Comparison of ENCODE assay signal across 19 cellular contexts in genomic region chr2:24117902-24118301, GRCh38.
"Had no signal": no experiment of that assay in that cellular context is flagged by ENCODE, and none has a peak within 500 bp of the region (broad histone marks: within the 10 kb centered on the region; RNA-seq: fewer than 3 reads in every experiment).

No MANE protein-coding gene starts in this region.

- H3K4me3 ChIP-seq: esophagus muscularis mucosa, heart right ventricle, right atrium auricular region, tibial nerve had no signal

- ATAC-seq: foreskin keratinocyte, heart right ventricle, natural killer cell had no signal

- DNase-seq: activated CD4-positive, alpha-beta memory T cell treated with anti-CD3 and anti-CD28 coated beads for 36 hours; activated CD4-positive, alpha-beta T cell treated with anti-CD3 and anti-CD28 coated beads, Interleukin-2, amount 10 ng/mL, durations not matched to agents 24 days and 14 days; activated CD8-positive, alpha-beta memory T cell treated with anti-CD3 and anti-CD28 coated beads, Interleukin-2, amount 50 U/mL, for 4 hours; activated gamma-delta T cell; activated naive CD4-positive, alpha-beta T cell treated with anti-CD3 and anti-CD28 coated beads, Interleukin-2, amount 10 ng/mL, durations not matched to agents 7 days and 5 days; activated naive CD8-positive, alpha-beta T cell treated with anti-CD3 and anti-CD28 coated beads, Interleukin-2, amount 10 ng/mL, durations not matched to agents 7 days and 5 days; activated T-cell treated with anti-CD3 and anti-CD28 coated beads, Interleukin-2, amount 50 U/mL, for 1 hour; amniotic stem cell; brain microvascular endothelial cell; caudate nucleus; cortex of kidney; heart right ventricle; midbrain; natural killer cell; stimulated activated naive CD4-positive, alpha-beta T cell had no signal

- H3K27me3 ChIP-seq: brain microvascular endothelial cell, esophagus muscularis mucosa, foreskin keratinocyte, heart right ventricle, right atrium auricular region, tibial nerve had no signal

- H3K9me3 ChIP-seq: esophagus muscularis mucosa, right atrium auricular region had no signal

- H3K36me3 ChIP-seq: brain microvascular endothelial cell, right atrium auricular region had no signal

- H3K27ac ChIP-seq: brain microvascular endothelial cell, esophagus muscularis mucosa, foreskin keratinocyte, heart right ventricle, right atrium auricular region, tibial nerve had no signal
